ENCODE assay signal across 22 cellular contexts in genomic region chr3:58576716-58577115, GRCh38. TPM values are rescaled to one million over a fixed set of nuclear protein-coding genes. Genes with fewer than 3 reads are reported as not detected.
DNase-seq lines count a peak whose midpoint lies in the region; ATAC-seq and TF ChIP-seq lines count a peak whose summit lies in the region.
"Had no signal": no experiment of that assay in that cellular context is flagged by ENCODE, and none has a peak within 500 bp of the region (broad histone marks: within the 10 kb centered on the region; RNA-seq: fewer than 3 reads in every experiment).

No MANE protein-coding gene starts in this region.

- H3K4me1 ChIP-seq in lung (ENCODE audit: control insufficient read depth in 2 of 2, insufficient read depth in 2 of 2, low read length in 2 of 2): peaks cover 5 to 13% of the 10 kb centered on the region in 2 donors
- peaks cover 37% of the 10 kb centered on the region for H3K4me1 ChIP-seq in suprapubic skin

- no peaks in the 10 kb centered on the region for H3K27me3 ChIP-seq in lung (ENCODE audit: control insufficient read depth, insufficient read depth)
- no peaks in the 10 kb centered on the region for H3K27me3 ChIP-seq in suprapubic skin

- WGBS in lung, 2 donors: 56 to 72% methylated on average over 6 of the region's 6 CpGs
- 30% methylated on average over 6 of the region's 6 CpGs for WGBS in suprapubic skin

- peaks cover 9% of the 10 kb centered on the region for H3K36me3 Mint-ChIP-seq in HFFc6 (ENCODE audit: low read depth)
- no peaks in the 10 kb centered on the region for H3K36me3 Mint-ChIP-seq in activated T-cell treated with anti-CD3 and anti-CD28 coated beads, Interleukin-2, amount 50 U/mL, for 24 hours (ENCODE audit: low read depth)
- H3K36me3 Mint-ChIP-seq: activated naive CD4-positive, alpha-beta T cell treated with anti-CD3 and anti-CD28 coated beads, Interleukin-2, amount 10 ng/mL, durations not matched to agents 7 days and 5 days had no signal

- TF ChIP-seq EP300 in suprapubic skin (IDR thresholded peaks at IDR 0.05): no peak

- H3K27ac ChIP-seq in lung (ENCODE audit: low read depth in 1 of 2, low read length in 1 of 2) (peak overlapping the region; percentile 75 to 77), suprapubic skin (peak overlapping the region; percentile 78)
- H3K27ac ChIP-seq: epithelial cell of prostate had no signal

- H3K27ac Mint-ChIP-seq in HFFc6: no peak overlapping the region
- no peak overlapping the region for H3K27ac Mint-ChIP-seq in activated T-cell treated with anti-CD3 and anti-CD28 coated beads, Interleukin-2, amount 50 U/mL, for 24 hours
- H3K27ac Mint-ChIP-seq: activated naive CD4-positive, alpha-beta T cell treated with anti-CD3 and anti-CD28 coated beads, Interleukin-2, amount 10 ng/mL, durations not matched to agents 7 days and 5 days; progenitor cell of endocrine pancreas; type B pancreatic cell had no signal

- peaks cover 13% of the 10 kb centered on the region for H3K27me3 Mint-ChIP-seq in HFFc6 (ENCODE audit: insufficient read depth)
- peaks cover 11% of the 10 kb centered on the region for H3K27me3 Mint-ChIP-seq in activated T-cell treated with anti-CD3 and anti-CD28 coated beads, Interleukin-2, amount 50 U/mL, for 24 hours

- H3K9me3 ChIP-seq in lung (ENCODE audit: control insufficient read depth in 2 of 2, insufficient read depth in 1 of 2, low read length in 1 of 2) (no peaks in the 10 kb centered on the region), suprapubic skin (no peaks in the 10 kb centered on the region)

- TF ChIP-seq POLR2A in suprapubic skin (IDR thresholded peaks at IDR 0.05): no peak

- H3K36me3 ChIP-seq in lung (ENCODE audit: control insufficient read depth in 2 of 2, insufficient read depth in 2 of 2, low read length in 2 of 2) (peaks cover 0 to 2% of the 10 kb centered on the region in 2 donors), suprapubic skin (no peaks in the 10 kb centered on the region)

- TF ChIP-seq CTCF in HFFc6 (IDR thresholded peaks at IDR 0.05) (no peak), lung (IDR thresholded peaks at IDR 0.05; ENCODE audit: control extremely low read depth, extremely low read depth) (no peak), suprapubic skin (IDR thresholded peaks at IDR 0.05) (no peak)

- peaks cover 2% of the 10 kb centered on the region; the same call in 1 of the 2 replicates for H3K9me3 Mint-ChIP-seq in HFFc6
- H3K9me3 Mint-ChIP-seq in activated T-cell treated with anti-CD3 and anti-CD28 coated beads, Interleukin-2, amount 50 U/mL, for 24 hours: no peaks in the 10 kb centered on the region
- H3K9me3 Mint-ChIP-seq: activated naive CD4-positive, alpha-beta T cell treated with anti-CD3 and anti-CD28 coated beads, Interleukin-2, amount 10 ng/mL, durations not matched to agents 7 days and 5 days had no signal

- peak overlapping the region; percentile 49; the same call in 1 of the 2 replicates for H3K4me3 Mint-ChIP-seq in HFFc6
- no peak overlapping the region for H3K4me3 Mint-ChIP-seq in activated T-cell treated with anti-CD3 and anti-CD28 coated beads, Interleukin-2, amount 50 U/mL, for 24 hours
- H3K4me3 Mint-ChIP-seq: activated naive CD4-positive, alpha-beta T cell treated with anti-CD3 and anti-CD28 coated beads, Interleukin-2, amount 10 ng/mL, durations not matched to agents 7 days and 5 days; type B pancreatic cell had no signal

- ATAC-seq in lung (ENCODE audit: insufficient read depth, low FRiP score): no peak
- ATAC-seq in GM21717 (IDR thresholded peaks at IDR 0.05; ENCODE audit: unreplicated experiment): no peak
- ATAC-seq: GM12878 had no signal

- H3K4me3 ChIP-seq in lung (peak overlapping the region; percentile 47), suprapubic skin (peak overlapping the region; percentile 36)
- H3K4me3 ChIP-seq: GM12878 had no signal

- peaks cover 38% of the 10 kb centered on the region for H3K4me1 Mint-ChIP-seq in HFFc6 (ENCODE audit: low read depth)
- no peaks in the 10 kb centered on the region for H3K4me1 Mint-ChIP-seq in activated T-cell treated with anti-CD3 and anti-CD28 coated beads, Interleukin-2, amount 50 U/mL, for 24 hours (ENCODE audit: low read depth)
- H3K4me1 Mint-ChIP-seq: activated naive CD4-positive, alpha-beta T cell treated with anti-CD3 and anti-CD28 coated beads, Interleukin-2, amount 10 ng/mL, durations not matched to agents 7 days and 5 days had no signal

- DNase-seq in HFFc6 (no peak), cerebellum (ENCODE audit: low spot score) (peak; percentile 35), lung (ENCODE audit: low spot score) (no peak), suprapubic skin (ENCODE audit: low spot score in 2 of 2) (no peak), occipital lobe (lab: John Stamatoyannopoulos, UW) (no peak), T-helper 1 cell (no peak)
- DNase-seq in activated T-cell treated with anti-CD3 and anti-CD28 coated beads, Interleukin-2, amount 50 U/mL, for 24 hours: no peak
- DNase-seq: activated CD4-positive, alpha-beta T cell treated with anti-CD3 and anti-CD28 coated beads for 4 hours; activated CD8-positive, alpha-beta memory T cell treated with anti-CD3 and anti-CD28 coated beads, Interleukin-2, amount 50 U/mL, for 48 hours; activated naive CD4-positive, alpha-beta T cell treated with anti-CD3 and anti-CD28 coated beads, Interleukin-2, amount 10 ng/mL, durations not matched to agents 7 days and 5 days; GOT3; NCI-H187 treated with DMSO at 0.1 percent for 48 hours; NCI-H510A treated with DMSO at 0.1 percent for 48 hours; stimulated activated CD4-positive, alpha-beta T cell treated with anti-CD3 and anti-CD28 coated beads, Interleukin-1b, Interleukin-23, amount 100 ng/mL, for 48 hours; T1000 had no signal

RNA-seq across cellular contexts. Expression of gene FAM107A, which starts 0.5 kb away (rescaled TPM):
- under 1 TPM in 4 of 6 experiments, not detected in 2; 0.11 to 0.22 (median 0.12) TPM for total RNA-seq in HFFc6 (2021; fragmentation: NEBNext Ultra II Directional; extraction: Animal tissue kit (Norgen Biotek cat#: 25700))
- total RNA-seq in cerebellum: 13.1 TPM
- total RNA-seq in lung: 10 to 100 TPM in 1 of 2 donors, 1 to 10 TPM in 1; 4.2 to 83.6 TPM
- polyA plus RNA-seq in lung: 10 to 100 TPM; 21.3 to 48.1 TPM
- 10 to 100 TPM; 18.1 to 33.4 (median 24.6) TPM for total RNA-seq in suprapubic skin
- 24.8 TPM for total RNA-seq in occipital lobe
- total RNA-seq: chondrocyte, GM12878, progenitor cell of endocrine pancreas, SK-MEL-5 had no signal
- polyA plus RNA-seq: GM12878 had no signal

RNA-seq across cellular contexts. Expression of gene ACOX2, which starts 39.7 kb away (rescaled TPM):
- 10 to 100 TPM in 5 of 6 experiments, 1 to 10 TPM in 1; 9.7 to 15.4 (median 11.8) TPM for total RNA-seq in HFFc6 (2021; fragmentation: NEBNext Ultra II Directional; extraction: Animal tissue kit (Norgen Biotek cat#: 25700))
- 3.4 TPM for total RNA-seq in cerebellum
- 10 to 100 TPM; 10.2 to 24.4 TPM for total RNA-seq in lung
- 10 to 100 TPM in 1 of 2 donors, 1 to 10 TPM in 1; 5.3 to 13.1 TPM for polyA plus RNA-seq in lung
- total RNA-seq in suprapubic skin: 10 to 100 TPM in 1 of 4 donors, 1 to 10 TPM in 3; 5.7 to 12.2 (median 8.5) TPM
- 0.78 TPM for total RNA-seq in occipital lobe
- total RNA-seq: GM12878 had no signal

Comparison
In these comparisons a context has a peak if more than half of its experiments do, and no peak if none do; other contexts are left out.
1. RNA of gene FAM107A, which starts 0.5 kb away (total RNA-seq): 4.2 to 83.6 TPM in lung, 18.1 to 33.4 TPM in suprapubic skin, 24.8 TPM in occipital lobe (single experiment) and 13.1 TPM in cerebellum (single experiment); 0.11 to 0.22 TPM in HFFc6; every median in the first group is over 4 times any median in the second.